In genomic region chr20:23629542-23630391, GRCh38 we compare ENCODE assay signal across 21 cellular contexts. TPM values are rescaled to one million over a fixed set of nuclear protein-coding genes. Genes with fewer than 3 reads are reported as not detected.
DNase-seq lines count a peak whose midpoint lies in the region; ATAC-seq and TF ChIP-seq lines count a peak whose summit lies in the region.
"Had no signal": no experiment of that assay in that cellular context is flagged by ENCODE, and none has a peak within 500 bp of the region (broad histone marks: within the 10 kb centered on the region; RNA-seq: fewer than 3 reads in every experiment).

No MANE protein-coding gene starts in this region.

- peaks cover 4% of the 10 kb centered on the region for H3K79me2 ChIP-seq in ACC112 (ENCODE audit: control insufficient read depth, insufficient read depth, low read length, unreplicated experiment)

- peak; percentile 4 for ATAC-seq in esophagus mucosa
- ATAC-seq in omental fat pad (ENCODE audit: low FRiP score), result no peak
- ATAC-seq in HG02610 (IDR thresholded peaks at IDR 0.05; ENCODE audit: unreplicated experiment), result no peak
- ATAC-seq: CD8-positive, alpha-beta T cell; Panc1; stimulated activated memory B cell treated with anti-CD40 and anti-IgM and Interleukin-4, amounts not matched to agents 10 μg/mL and 1 μg/mL and 100 μg/mL, for 72 hours had no signal

- 54 to 74% (median 65%) methylated on average over 12 of the region's 12 CpGs for WGBS in adipose tissue, 3 donors
- WGBS in sigmoid colon, 2 donors, result 69 to 73% methylated on average over 12 of the region's 12 CpGs
- whole genome bisulfite sequencing in adrenal gland, 4 donors, result 65 to 75% (median 73%) methylated on average over 6 to 12 of the region's 12 CpGs

- intact Hi-C loops in sigmoid colon (cut with DNase I) (loop anchor here (10.0 kb wide), 1 partner anchor 1415 kb away; no protein-coding TSS in a partner anchor), adrenal gland (cut with DNase I) (loop anchor here in 1 of 2 donors (10.0 kb wide), 1 partner anchor 275 kb away; the partner anchor contains the start of gene NXT1)

- DNase-seq in sigmoid colon, result no peak
- DNase-seq in NOMO-1 treated with dmso at 0.1 percent for 144 hours (lab: John Stamatoyannopoulos, UW; ENCODE audit: unreplicated experiment), result no peak
- no peak for DNase-seq in adrenal gland
- DNase-seq in omental fat pad (ENCODE audit: low spot score), result no peak
- DNase-seq: activated CD4-positive, alpha-beta T cell treated with anti-CD3 and anti-CD28 coated beads, Interleukin-2, amount 10 ng/mL, durations not matched to agents 24 days and 14 days; activated naive CD4-positive, alpha-beta T cell treated with anti-CD3 and anti-CD28 coated beads for 36 hours; CD8-positive, alpha-beta T cell; DND-41; effector CD4-positive, alpha-beta T cell; Kasumi-1; NCI-H1105; NCI-H748 treated with DMSO at 0.1 percent for 48 hours had no signal

- 0 out of 2 replicates have a peak, but pooled peaks cover under 1% of the 10 kb centered on the region for H3K36me3 ChIP-seq in ACC112 (ENCODE audit: insufficient read depth, low read length)
- peaks cover 0 to 32% (median 17%) of the 10 kb centered on the region in 4 donors for H3K36me3 ChIP-seq in sigmoid colon
- peaks cover 0 to 25% of the 10 kb centered on the region in 2 donors for H3K36me3 ChIP-seq in adrenal gland (replicated peaks in 1 of 2)

- H3K4me1 ChIP-seq in ACC112 (ENCODE audit: control insufficient read depth, insufficient read depth, low read length, unreplicated experiment), result peaks cover 41% of the 10 kb centered on the region
- peaks cover 0 to 46% (median 28%) of the 10 kb centered on the region in 4 donors for H3K4me1 ChIP-seq in sigmoid colon
- peaks cover 0 to 4% of the 10 kb centered on the region in 2 donors for H3K4me1 ChIP-seq in adrenal gland (replicated peaks in 1 of 2)

- TF ChIP-seq CTCF in sigmoid colon (IDR thresholded peaks at IDR 0.05) (no peak), adrenal gland (IDR thresholded peaks at IDR 0.05) (no peak), omental fat pad (IDR thresholded peaks at IDR 0.05) (no peak)

- no peak overlapping the region for H3K4me3 ChIP-seq in ACC112 (ENCODE audit: low read depth, low read length)
- no peak overlapping the region for H3K4me3 ChIP-seq in sigmoid colon
- H3K4me3 ChIP-seq in adrenal gland, result no peak overlapping the region

- H3K9me3 ChIP-seq in sigmoid colon, result no peaks in the 10 kb centered on the region
- no peaks in the 10 kb centered on the region for H3K9me3 ChIP-seq in adrenal gland (replicated peaks in 1 of 3)

- TF ChIP-seq EP300 in sigmoid colon (IDR thresholded peaks at IDR 0.05), result no peak

- no peaks in the 10 kb centered on the region for H3K27me3 ChIP-seq in ACC112 (ENCODE audit: insufficient read depth, low read length)
- H3K27me3 ChIP-seq in sigmoid colon, result no peaks in the 10 kb centered on the region
- H3K27me3 ChIP-seq in adrenal gland, result no peaks in the 10 kb centered on the region
- H3K27me3 ChIP-seq: brain microvascular endothelial cell had no signal

- TF ChIP-seq POLR2A in sigmoid colon (IDR thresholded peaks at IDR 0.05) (no peak), adrenal gland (IDR thresholded peaks at IDR 0.05) (no peak)

- peak overlapping the region; percentile 83 for H3K27ac ChIP-seq in ACC112 (ENCODE audit: low read depth, low read length)
- peak overlapping the region; percentile 31 for H3K27ac ChIP-seq in adipose tissue (ENCODE audit: low read depth, low read length)
- H3K27ac ChIP-seq in sigmoid colon, result peak overlapping the region; percentile 6 to 74 (median 40)
- H3K27ac ChIP-seq in adrenal gland, result no peak overlapping the region
- H3K27ac ChIP-seq: brain microvascular endothelial cell had no signal

- no peak overlapping the region for H2AFZ ChIP-seq in ACC112 (ENCODE audit: low read length, unreplicated experiment)

RNA-seq across cellular contexts. Expression of gene CST3, which starts 8.0 kb away (rescaled TPM):
- 1,000 to 10,000 TPM in 1 of 3 donors, 100 to 1,000 TPM in 2; 316 to 1,352 (median 886) TPM for polyA plus RNA-seq in adipose tissue
- total RNA-seq in esophagus mucosa, result 292 TPM
- total RNA-seq in sigmoid colon, result 1,000 to 10,000 TPM in 3 of 4 donors, 100 to 1,000 TPM in 1; 693 to 1,250 (median 1,143) TPM
- polyA plus RNA-seq in sigmoid colon, result 100 to 1,000 TPM; 344 to 429 (median 409) TPM
- 1,000 to 10,000 TPM in 6 of 8 donors, 100 to 1,000 TPM in 2; 878 to 1,851 (median 1,397) TPM for total RNA-seq in adrenal gland
- polyA plus RNA-seq in adrenal gland, result 1,000 to 10,000 TPM in 1 of 3 donors, 100 to 1,000 TPM in 2; 320 to 1,309 (median 414) TPM
- total RNA-seq in omental fat pad, result 1,000 to 10,000 TPM; 1,117 to 1,890 (median 1,478) TPM

RNA-seq across cellular contexts. Expression of gene CST9, which starts 24.1 kb away (rescaled TPM):
- polyA plus RNA-seq in adipose tissue, result not detected
- not detected for total RNA-seq in esophagus mucosa
- total RNA-seq in sigmoid colon, result not detected
- not detected for polyA plus RNA-seq in sigmoid colon
- total RNA-seq in adrenal gland, result not detected
- polyA plus RNA-seq in adrenal gland, result not detected
- total RNA-seq in omental fat pad, result under 1 TPM in 1 of 4 donors, not detected in 3; 0.28 TPM
- total RNA-seq: activated CD4-positive, alpha-beta T cell treated with anti-CD3 and anti-CD28 coated beads, Interleukin-2, amount 10 ng/mL, durations not matched to agents 24 days and 14 days; activated naive CD4-positive, alpha-beta T cell treated with anti-CD3 and anti-CD28 coated beads for 36 hours; CD8-positive, alpha-beta T cell; HFFc6; ureter had no signal

RNA-seq across cellular contexts. Expression of gene CST4, which starts 59.1 kb away (rescaled TPM):
- polyA plus RNA-seq in adipose tissue, result not detected
- total RNA-seq in esophagus mucosa, result not detected
- not detected for total RNA-seq in sigmoid colon
- polyA plus RNA-seq in sigmoid colon, result not detected
- not detected for total RNA-seq in adrenal gland
- not detected for polyA plus RNA-seq in adrenal gland
- not detected for total RNA-seq in omental fat pad
- total RNA-seq: activated CD4-positive, alpha-beta T cell treated with anti-CD3 and anti-CD28 coated beads, Interleukin-2, amount 10 ng/mL, durations not matched to agents 24 days and 14 days; activated naive CD4-positive, alpha-beta T cell treated with anti-CD3 and anti-CD28 coated beads for 36 hours; CD8-positive, alpha-beta T cell; HFFc6; ureter had no signal

Comparison
In these comparisons a context has a peak if more than half of its experiments do, and no peak if none do; other contexts are left out.
1. H3K27ac ChIP-seq: peak in ACC112 (single experiment), adipose tissue (single experiment) and sigmoid colon (4 of 4); none in adrenal gland (0 of 5).